Comparison of ENCODE assay signal across 17 cellular contexts in the genomic region with DNA sequence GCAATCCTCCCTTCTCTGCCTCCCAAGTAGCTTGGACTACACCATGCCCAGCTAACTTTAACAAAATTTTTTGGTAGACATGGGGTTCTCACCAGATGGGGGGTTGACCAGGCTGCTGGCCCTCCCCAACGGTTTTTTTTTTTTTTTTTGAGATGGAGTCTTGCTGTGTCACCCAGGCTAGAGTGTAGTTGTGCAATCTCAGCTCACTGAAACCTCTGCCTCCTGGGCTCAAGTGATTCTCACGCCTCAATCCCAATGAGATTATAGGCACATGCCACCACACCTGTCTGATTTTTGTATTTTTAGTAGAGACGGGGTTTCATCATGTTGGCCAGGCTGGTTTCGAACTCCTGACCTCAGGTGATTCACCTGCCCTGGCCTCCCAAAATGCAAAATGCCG. TPM values are rescaled to one million over a fixed set of nuclear protein-coding genes. Genes with fewer than 3 reads are reported as not detected.
"Had no signal": no experiment of that assay in that cellular context is flagged by ENCODE, and none has a peak within 500 bp of the region (broad histone marks: within the 10 kb centered on the region; RNA-seq: fewer than 3 reads in every experiment).

No MANE protein-coding gene starts in this region.

RNA-seq across cellular contexts. Expression of gene ZAN, which starts 29.4 kb away (rescaled TPM):
- total RNA-seq: activated CD4-positive, alpha-beta memory T cell treated with anti-CD3 and anti-CD28 coated beads, Interleukin-2, amount 10 ng/mL, durations not matched to agents 7 days and 5 days; activated CD4-positive, alpha-beta T cell treated with anti-CD3 and anti-CD28 coated beads, Interleukin-2, amount 10 ng/mL, durations not matched to agents 7 days and 5 days; activated naive CD4-positive, alpha-beta T cell treated with anti-CD3 and anti-CD28 coated beads, Interleukin-2, amount 50 U/mL, for 72 hours; activated naive CD8-positive, alpha-beta T cell treated with anti-CD3 and anti-CD28 coated beads, Interleukin-2, amount 10 ng/mL, durations not matched to agents 7 days and 5 days; activated T-cell treated with anti-CD3 and anti-CD28 coated beads, Interleukin-2, amount 50 U/mL, for 72 hours; ascending aorta; breast epithelium; cardiac muscle cell; colonic mucosa; dermis microvascular lymphatic vessel endothelial cell; endothelial cell of umbilical vein; epithelial cell of proximal tubule; esophagus muscularis mucosa; gastroesophageal sphincter; glomerular endothelial cell; heart right ventricle; T-helper 1 cell treated with Interleukin-12 subunit alpha and Interleukin-12 subunit beta and Interleukin-4 antibody, amounts not matched to agents 30 ng/mL and 1 ng/mL, for 36 hours had no signal
- polyA plus RNA-seq: cardiac muscle cell, endothelial cell of umbilical vein, heart right ventricle had no signal

RNA-seq across cellular contexts. Expression of gene EPO, which starts 42.6 kb away (rescaled TPM):
- total RNA-seq: activated CD4-positive, alpha-beta memory T cell treated with anti-CD3 and anti-CD28 coated beads, Interleukin-2, amount 10 ng/mL, durations not matched to agents 7 days and 5 days; activated CD4-positive, alpha-beta T cell treated with anti-CD3 and anti-CD28 coated beads, Interleukin-2, amount 10 ng/mL, durations not matched to agents 7 days and 5 days; activated naive CD4-positive, alpha-beta T cell treated with anti-CD3 and anti-CD28 coated beads, Interleukin-2, amount 50 U/mL, for 72 hours; ascending aorta; breast epithelium; cardiac muscle cell; colonic mucosa; dermis microvascular lymphatic vessel endothelial cell; endothelial cell of umbilical vein; epithelial cell of proximal tubule; esophagus muscularis mucosa; gastroesophageal sphincter; glomerular endothelial cell; T-helper 1 cell treated with Interleukin-12 subunit alpha and Interleukin-12 subunit beta and Interleukin-4 antibody, amounts not matched to agents 30 ng/mL and 1 ng/mL, for 36 hours had no signal
- polyA plus RNA-seq: endothelial cell of umbilical vein, heart right ventricle had no signal
